Comparison of ENCODE assay signal across 1 cellular context in the genomic region with DNA sequence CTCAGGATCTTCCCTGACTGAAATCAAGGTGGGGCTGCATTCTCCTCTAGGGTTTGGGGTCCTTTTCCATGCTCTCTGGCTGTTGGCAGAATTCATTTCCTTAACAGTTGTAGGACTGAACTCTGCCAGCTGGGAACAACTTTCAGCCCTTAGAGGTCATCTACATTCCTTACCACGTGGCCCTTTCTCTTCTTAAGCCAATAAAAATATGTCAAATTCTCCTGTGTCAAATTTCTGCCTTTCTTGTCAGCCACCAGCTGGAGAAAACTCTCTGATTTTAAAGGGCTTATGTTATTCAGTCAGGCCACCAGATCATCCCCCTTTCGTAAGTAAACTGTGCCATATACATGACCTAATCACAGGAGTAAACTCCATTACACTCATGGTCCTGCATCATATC.
A peak's percentile ranks its signal among the peaks of the same experiment; 100 is the strongest.
TF ChIP-seq lines count a peak whose summit lies in the region.

No MANE protein-coding gene starts in this region.

TF ChIP-seq in endothelial cell of umbilical vein, 7 proteins besides CTCF, POLR2A, EP300 and RAD21 (continued from another document):
- TF ChIP-seq, protein P1, sequence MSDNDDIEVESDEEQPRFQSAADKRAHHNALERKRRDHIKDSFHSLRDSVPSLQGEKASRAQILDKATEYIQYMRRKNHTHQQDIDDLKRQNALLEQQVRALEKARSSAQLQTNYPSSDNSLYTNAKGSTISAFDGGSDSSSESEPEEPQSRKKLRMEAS (IDR thresholded peaks at IDR 0.05; ENCODE audit: insufficient read depth, insufficient read length): peak; percentile 14
